In the genomic region with DNA sequence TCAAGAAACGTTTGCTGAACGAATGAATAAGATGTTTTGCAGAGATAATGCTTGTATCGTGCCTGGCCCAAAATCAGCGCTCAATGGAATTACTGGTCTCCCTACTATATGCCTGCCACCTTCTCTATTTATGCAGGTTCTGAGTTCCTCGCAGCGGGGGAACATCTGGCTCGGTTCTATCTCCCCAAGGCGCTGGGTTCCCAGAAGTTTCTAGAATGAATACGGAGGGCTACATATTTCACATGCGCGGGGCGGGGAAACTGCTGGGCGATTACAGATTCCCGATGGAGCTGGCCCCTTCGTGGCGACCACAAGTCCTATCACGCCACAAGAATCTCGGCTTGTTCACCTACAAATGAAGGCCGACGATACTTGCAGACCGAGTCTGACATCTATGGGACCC, we compare ENCODE assay signal across 8 cellular contexts. TPM values are rescaled to one million over a fixed set of nuclear protein-coding genes. Genes with fewer than 3 reads are reported as not detected.
DNase-seq lines count a peak whose midpoint lies in the region; ATAC-seq and TF ChIP-seq lines count a peak whose summit lies in the region.

No MANE protein-coding gene starts in this region.

- peak; percentile 12 for ATAC-seq in GM19025 (IDR thresholded peaks at IDR 0.05; ENCODE audit: low read depth, unreplicated experiment)
- peak; percentile 6 for ATAC-seq in HG03095 (IDR thresholded peaks at IDR 0.05; ENCODE audit: unreplicated experiment)
- ATAC-seq in activated naive CD4-positive, alpha-beta T cell treated with anti-CD3 and anti-CD28 coated beads, Interleukin-2, amount 50 U/mL, for 72 hours = peak; percentile 26 to 43

- intact Hi-C loops in posterior vena cava (cut with DNase I) = loop anchor here in 1 of 2 donors (10.0 kb wide), 2 partner anchors 50 to 110 kb away; a partner anchor contains a TSS

- H3K27ac Mint-ChIP-seq in activated naive CD4-positive, alpha-beta T cell treated with anti-CD3 and anti-CD28 coated beads, Interleukin-2, amount 50 U/mL, for 72 hours = peak overlapping the region; percentile 88 to 96
- H3K27ac Mint-ChIP-seq in stimulated activated naive CD8-positive, alpha-beta T cell treated with anti-CD3 and anti-CD28 coated beads, Interleukin-15, Interleukin-2, amounts not matched to agents 100 ng/mL and 50 ng/mL, for 24 hours = peak overlapping the region; percentile 95

- no peaks in the 10 kb centered on the region for H3K9me3 Mint-ChIP-seq in activated naive CD4-positive, alpha-beta T cell treated with anti-CD3 and anti-CD28 coated beads, Interleukin-2, amount 50 U/mL, for 72 hours
- H3K9me3 Mint-ChIP-seq in stimulated activated naive CD8-positive, alpha-beta T cell treated with anti-CD3 and anti-CD28 coated beads, Interleukin-15, Interleukin-2, amounts not matched to agents 100 ng/mL and 50 ng/mL, for 24 hours = no peaks in the 10 kb centered on the region

- peaks cover 24 to 25% of the 10 kb centered on the region in 2 donors for H3K36me3 Mint-ChIP-seq in activated naive CD4-positive, alpha-beta T cell treated with anti-CD3 and anti-CD28 coated beads, Interleukin-2, amount 50 U/mL, for 72 hours
- peaks cover 19% of the 10 kb centered on the region for H3K36me3 Mint-ChIP-seq in stimulated activated naive CD8-positive, alpha-beta T cell treated with anti-CD3 and anti-CD28 coated beads, Interleukin-15, Interleukin-2, amounts not matched to agents 100 ng/mL and 50 ng/mL, for 24 hours (ENCODE audit: low read depth)

- H3K4me1 Mint-ChIP-seq in stimulated activated naive CD8-positive, alpha-beta T cell treated with anti-CD3 and anti-CD28 coated beads, Interleukin-15, Interleukin-2, amounts not matched to agents 100 ng/mL and 50 ng/mL, for 24 hours (ENCODE audit: low read depth) = peaks cover 33% of the 10 kb centered on the region

- TF ChIP-seq CTCF in GM10266 (IDR thresholded peaks at IDR 0.05; ENCODE audit: control insufficient read depth, insufficient read depth, low read depth, missing control alignments) = no peak

- H3K9me3 ChIP-seq in iPS-18c (ENCODE audit: control insufficient read depth, insufficient read depth, low read length) = peaks cover 2% of the 10 kb centered on the region

- peak overlapping the region; percentile 81 for H3K4me3 ChIP-seq in iPS-18c (ENCODE audit: insufficient read depth, low read depth, low read length)

- H3K4me3 Mint-ChIP-seq in stimulated activated naive CD8-positive, alpha-beta T cell treated with anti-CD3 and anti-CD28 coated beads, Interleukin-15, Interleukin-2, amounts not matched to agents 100 ng/mL and 50 ng/mL, for 24 hours = peak overlapping the region; percentile 97

- H3K27me3 Mint-ChIP-seq in stimulated activated naive CD8-positive, alpha-beta T cell treated with anti-CD3 and anti-CD28 coated beads, Interleukin-15, Interleukin-2, amounts not matched to agents 100 ng/mL and 50 ng/mL, for 24 hours = no peaks in the 10 kb centered on the region

- no peak for DNase-seq in activated naive CD4-positive, alpha-beta T cell treated with anti-CD3 and anti-CD28 coated beads, Interleukin-2, amount 50 U/mL, for 72 hours (ENCODE audit: low spot score in 2 of 2)
- DNase-seq in GM10266 (ENCODE audit: extremely low spot score) (no peak), NCI-H2196 treated with DMSO at 0.1 percent for 48 hours (lab: John Stamatoyannopoulos, UW; ENCODE audit: unreplicated experiment) (no peak), posterior vena cava (ENCODE audit: low spot score) (no peak)

RNA-seq across cellular contexts. Expression of a gene that starts 0.4 kb away (rescaled TPM):
- total RNA-seq in activated naive CD4-positive, alpha-beta T cell treated with anti-CD3 and anti-CD28 coated beads, Interleukin-2, amount 50 U/mL, for 72 hours = 10 to 100 TPM; 48.6 to 56.1 TPM
- 10 to 100 TPM; 23.3 to 26.4 TPM for total RNA-seq in posterior vena cava

RNA-seq across cellular contexts. Expression of a gene that starts 20.4 kb away (rescaled TPM):
- total RNA-seq in activated naive CD4-positive, alpha-beta T cell treated with anti-CD3 and anti-CD28 coated beads, Interleukin-2, amount 50 U/mL, for 72 hours = 10 to 100 TPM; 30.1 to 41.7 TPM
- total RNA-seq in posterior vena cava = 10 to 100 TPM; 67.3 to 70.7 TPM

RNA-seq across cellular contexts. Expression of a gene that starts 37.9 kb away (rescaled TPM):
- total RNA-seq in activated naive CD4-positive, alpha-beta T cell treated with anti-CD3 and anti-CD28 coated beads, Interleukin-2, amount 50 U/mL, for 72 hours = not detected
- total RNA-seq in posterior vena cava = not detected

RNA-seq across cellular contexts. Expression of a gene that starts 39.9 kb away (rescaled TPM):
- total RNA-seq in activated naive CD4-positive, alpha-beta T cell treated with anti-CD3 and anti-CD28 coated beads, Interleukin-2, amount 50 U/mL, for 72 hours = 100 to 1,000 TPM; 207 to 288 TPM
- 100 to 1,000 TPM; 324 to 365 TPM for total RNA-seq in posterior vena cava

RNA-seq across cellular contexts. Expression of a gene that starts 51.3 kb away (rescaled TPM):
- 10 to 100 TPM; 76.6 to 81.3 TPM for total RNA-seq in activated naive CD4-positive, alpha-beta T cell treated with anti-CD3 and anti-CD28 coated beads, Interleukin-2, amount 50 U/mL, for 72 hours
- 10 to 100 TPM; 38.9 to 48.8 TPM for total RNA-seq in posterior vena cava
